In the genomic region with DNA sequence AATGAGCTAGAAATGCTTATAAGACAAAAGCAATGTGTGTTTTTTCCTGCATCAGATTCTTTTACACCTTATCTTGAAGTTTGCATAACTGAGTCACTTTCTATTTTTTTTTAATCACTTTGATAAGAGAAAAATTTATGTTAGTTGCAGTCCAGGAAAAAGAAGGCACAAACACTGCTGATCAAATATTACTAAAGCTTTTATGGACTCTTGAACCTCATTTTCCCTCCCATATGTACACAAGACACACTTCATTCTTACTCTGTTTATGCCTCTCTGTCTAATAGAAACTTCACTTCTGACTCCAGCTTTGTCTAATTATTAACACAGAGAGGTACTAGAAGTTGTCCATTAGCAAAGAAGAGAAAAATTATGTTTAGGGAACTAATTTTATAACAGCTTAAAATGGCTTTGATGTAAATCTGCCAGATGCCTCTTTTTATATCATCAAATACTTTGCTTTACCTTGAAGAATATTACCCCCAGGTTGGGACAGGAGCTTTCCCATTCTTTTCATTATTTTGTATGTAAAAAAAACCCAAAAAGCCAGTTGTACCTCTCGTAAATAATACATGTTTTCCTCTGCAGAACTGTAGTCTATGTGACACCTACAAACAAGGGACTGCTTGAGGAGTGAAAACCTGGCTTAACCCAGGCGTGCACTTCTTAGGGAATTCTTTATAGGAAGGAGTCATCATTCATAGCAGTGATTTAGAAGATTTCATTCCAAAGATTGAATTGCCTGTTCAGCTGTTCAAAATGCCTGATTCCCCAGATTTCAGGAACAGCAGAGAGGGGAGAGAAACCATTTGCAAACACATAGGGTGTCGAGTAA, we compare ENCODE assay signal across 9 cellular contexts.
A peak's percentile ranks its signal among the peaks of the same experiment; 100 is the strongest.
DNase-seq lines count a peak whose midpoint lies in the region; ATAC-seq and TF ChIP-seq lines count a peak whose summit lies in the region.
"Had no signal": no experiment of that assay in that cellular context is flagged by ENCODE, and none has a peak within 500 bp of the region (broad histone marks: within the 10 kb centered on the region; RNA-seq: fewer than 3 reads in every experiment).

No MANE protein-coding gene starts in this region.

- H3K36me3 ChIP-seq in sigmoid colon, result no peaks in the 10 kb centered on the region
- no peaks in the 10 kb centered on the region for H3K36me3 ChIP-seq in heart right ventricle
- no peaks in the 10 kb centered on the region for H3K36me3 ChIP-seq in esophagus squamous epithelium
- H3K36me3 ChIP-seq: right atrium auricular region had no signal

- intact Hi-C loops in sigmoid colon (cut with DNase I), result no loop called here
- intact Hi-C loops in heart right ventricle (cut with DNase I), result no loop called here
- intact Hi-C loops in esophagus squamous epithelium (cut with DNase I), result no loop called here

- H3K27ac ChIP-seq in sigmoid colon (peak overlapping the region; percentile 63 to 74 (median 69)), heart right ventricle (peak overlapping the region in 1 of 10 donors; percentile 3), esophagus squamous epithelium (peak overlapping the region in 2 of 4 donors; percentile 16 to 23)
- H3K27ac ChIP-seq: right atrium auricular region had no signal

- 12 to 67% methylated on average over 3 of the region's 3 CpGs for WGBS in sigmoid colon, 2 donors
- WGBS in heart right ventricle, 2 donors, result 89 to 92% methylated on average over 3 of the region's 3 CpGs
- 53 to 57% methylated on average over 3 of the region's 3 CpGs for WGBS in esophagus squamous epithelium, 2 donors

- H3K4me3 ChIP-seq in fibroblast of the aortic adventitia (ENCODE audit: low read depth, low read length), result no peak overlapping the region
- no peak overlapping the region for H3K4me3 ChIP-seq in sigmoid colon
- no peak overlapping the region for H3K4me3 ChIP-seq in heart right ventricle
- H3K4me3 ChIP-seq in esophagus squamous epithelium, result no peak overlapping the region
- H3K4me3 ChIP-seq: right atrium auricular region had no signal

- ATAC-seq in GM19025 (IDR thresholded peaks at IDR 0.05; ENCODE audit: low read depth, unreplicated experiment), result peak; percentile 64
- peak; percentile 70 for ATAC-seq in HG03558 (IDR thresholded peaks at IDR 0.05; ENCODE audit: extremely low read depth, unreplicated experiment)
- ATAC-seq in heart right ventricle, result no peak

- TF ChIP-seq EP300 in sigmoid colon (IDR thresholded peaks at IDR 0.05), result no peak

- H3K27me3 ChIP-seq in sigmoid colon (no peaks in the 10 kb centered on the region), heart right ventricle (no peaks in the 10 kb centered on the region), esophagus squamous epithelium (no peaks in the 10 kb centered on the region)
- H3K27me3 ChIP-seq: right atrium auricular region had no signal

- H3K9me3 ChIP-seq in sigmoid colon, result no peaks in the 10 kb centered on the region
- H3K9me3 ChIP-seq in heart right ventricle, result no peaks in the 10 kb centered on the region
- H3K9me3 ChIP-seq in esophagus squamous epithelium, result no peaks in the 10 kb centered on the region
- H3K9me3 ChIP-seq: right atrium auricular region had no signal

- DNase-seq in fibroblast of the aortic adventitia (ENCODE audit: low read depth) (peak; percentile 52), sigmoid colon (no peak), SHP77 (lab: John Stamatoyannopoulos, UW) (no peak), heart right ventricle (no peak), esophagus squamous epithelium (lab: John Stamatoyannopoulos, UW) (no peak)
- DNase-seq in activated CD4-positive, alpha-beta T cell treated with anti-CD3 and anti-CD28 coated beads for 48 hours, result no peak

- TF ChIP-seq POLR2A in sigmoid colon (IDR thresholded peaks at IDR 0.05) (no peak), esophagus squamous epithelium (IDR thresholded peaks at IDR 0.05) (no peak)

- no peak for TF ChIP-seq CTCF in fibroblast of the aortic adventitia (IDR thresholded peaks at IDR 0.05; ENCODE audit: insufficient read depth, low read length)
- no peak for TF ChIP-seq CTCF in sigmoid colon (IDR thresholded peaks at IDR 0.05)
- no peak for TF ChIP-seq CTCF in heart right ventricle (IDR thresholded peaks at IDR 0.05)
- TF ChIP-seq CTCF in esophagus squamous epithelium (IDR thresholded peaks at IDR 0.05), result no peak

- peaks cover 0 to 92% (median 87%) of the 10 kb centered on the region in 4 donors for H3K4me1 ChIP-seq in sigmoid colon
- peaks cover 0 to 32% (median 14%) of the 10 kb centered on the region in 9 donors for H3K4me1 ChIP-seq in heart right ventricle
- H3K4me1 ChIP-seq in esophagus squamous epithelium, result peaks cover 0 to 54% (median 9%) of the 10 kb centered on the region in 3 donors

Comparison
In these comparisons a context has a peak if more than half of its experiments do, and no peak if none do; other contexts are left out.
1. ATAC-seq: peak in GM19025 (single experiment) and HG03558 (single experiment); none in heart right ventricle (0 of 8).